ENCODE assay signal across 8 cellular contexts in genomic region chr2:25294573-25295462, GRCh38. TPM values are rescaled to one million over a fixed set of nuclear protein-coding genes. Genes with fewer than 3 reads are reported as not detected.
DNase-seq lines count a peak whose midpoint lies in the region; ATAC-seq, FAIRE-seq and TF ChIP-seq lines count a peak whose summit lies in the region.

No MANE protein-coding gene starts in this region.

- no peaks in the 10 kb centered on the region for H3K27me3 ChIP-seq in BLaER1 treated with 17β-estradiol and CSF1 and Interleukin-3, amounts not matched to agents 10 nM and 100 nM
- no peaks in the 10 kb centered on the region for H3K27me3 ChIP-seq in right cardiac atrium (ENCODE audit: control insufficient read depth, insufficient read depth)

- peak; percentile 79 for TF ChIP-seq POLR2A in GM19099 (IDR thresholded peaks at IDR 0.05; ENCODE audit: extremely low read depth, insufficient read length, low read depth)

- H3K27ac Mint-ChIP-seq in activated naive CD8-positive, alpha-beta T cell treated with anti-CD3 and anti-CD28 coated beads for 36 hours: peak overlapping the region; percentile 83

- H3K4me1 ChIP-seq in BLaER1 treated with 17β-estradiol and CSF1 and Interleukin-3, amounts not matched to agents 10 nM and 100 nM: peaks cover 67 to 99% (median 96%) of the 10 kb centered on the region in 10 experiments
- peaks cover 22% of the 10 kb centered on the region for H3K4me1 ChIP-seq in right cardiac atrium (ENCODE audit: control insufficient read depth, insufficient read depth, low read length)

- peaks cover 0 to 32% (median under 1%) of the 10 kb centered on the region in 11 experiments; a peak in 8 of 22 replicates for H4K20me1 ChIP-seq in BLaER1 treated with 17β-estradiol and CSF1 and Interleukin-3, amounts not matched to agents 10 nM and 100 nM

- H3K4me3 ChIP-seq in BLaER1 treated with 17β-estradiol and CSF1 and Interleukin-3, amounts not matched to agents 10 nM and 100 nM: peak overlapping the region in 8 of 10 experiments; percentile 25 to 61 (median 48); a peak in 16 of 20 replicates
- H3K4me3 ChIP-seq in right cardiac atrium (ENCODE audit: low read length) (no peak overlapping the region), skin epidermis (peak overlapping the region in 1 of 7 experiments; percentile 4)

- H3K9me3 Mint-ChIP-seq in activated naive CD8-positive, alpha-beta T cell treated with anti-CD3 and anti-CD28 coated beads for 36 hours: no peaks in the 10 kb centered on the region

- H3K9me3 ChIP-seq in BLaER1 treated with 17β-estradiol and CSF1 and Interleukin-3, amounts not matched to agents 10 nM and 100 nM (replicated peaks in 1 of 11): no peaks in the 10 kb centered on the region
- no peaks in the 10 kb centered on the region for H3K9me3 ChIP-seq in right cardiac atrium (ENCODE audit: control insufficient read depth, low read length)

- H3K36me3 Mint-ChIP-seq in activated naive CD8-positive, alpha-beta T cell treated with anti-CD3 and anti-CD28 coated beads for 36 hours: peaks cover 45% of the 10 kb centered on the region

- WGBS in right cardiac atrium: 16% methylated on average over 16 of the region's 16 CpGs

- H3K4me1 Mint-ChIP-seq in activated naive CD8-positive, alpha-beta T cell treated with anti-CD3 and anti-CD28 coated beads for 36 hours: peaks cover 59% of the 10 kb centered on the region

- H3K36me3 ChIP-seq in BLaER1 treated with 17β-estradiol and CSF1 and Interleukin-3, amounts not matched to agents 10 nM and 100 nM: peaks cover 2 to 29% (median 10%) of the 10 kb centered on the region in 11 experiments; a peak in 17 of 22 replicates

- no peak for FAIRE-seq in HTR-8/SVneo (lab: Jason Lieb, UNC)

- DNase-seq in SHP77 (lab: John Stamatoyannopoulos, UW) (peak; percentile 76 to 88), right cardiac atrium (peak; percentile 82 to 94 (median 94)), HTR-8/SVneo (ENCODE audit: insufficient read length, low spot score) (no peak)
- DNase-seq in activated naive CD8-positive, alpha-beta T cell treated with anti-CD3 and anti-CD28 coated beads for 36 hours: peak; percentile 82

- H3K4me3 Mint-ChIP-seq in activated naive CD8-positive, alpha-beta T cell treated with anti-CD3 and anti-CD28 coated beads for 36 hours: peak overlapping the region; percentile 70

- peak overlapping the region; percentile 34 to 73 (median 69); a peak in 21 of 22 replicates for H3K9ac ChIP-seq in BLaER1 treated with 17β-estradiol and CSF1 and Interleukin-3, amounts not matched to agents 10 nM and 100 nM

- peak overlapping the region; percentile 46 to 86 (median 79); a peak in 21 of 22 replicates for H3K27ac ChIP-seq in BLaER1 treated with 17β-estradiol and CSF1 and Interleukin-3, amounts not matched to agents 10 nM and 100 nM
- peak overlapping the region; percentile 92 for H3K27ac ChIP-seq in right cardiac atrium (ENCODE audit: low read length)
- H3K27ac ChIP-seq in skin epidermis: peak overlapping the region in 19 of 21 experiments; percentile 18 to 90 (median 72)

- H3K4me2 ChIP-seq in BLaER1 treated with 17β-estradiol and CSF1 and Interleukin-3, amounts not matched to agents 10 nM and 100 nM: peak overlapping the region; percentile 81 to 97 (median 93)

- intact Hi-C loops in right cardiac atrium (cut with DNase I): no loop called here

- ATAC-seq in HG03280 (IDR thresholded peaks at IDR 0.05; ENCODE audit: unreplicated experiment) (peak; percentile 92), right cardiac atrium (peak; percentile 88 to 91)

- no peaks in the 10 kb centered on the region for H3K27me3 Mint-ChIP-seq in activated naive CD8-positive, alpha-beta T cell treated with anti-CD3 and anti-CD28 coated beads for 36 hours

RNA-seq across cellular contexts. Expression of gene DNMT3A, which starts 46.9 kb away (rescaled TPM):
- 10 to 100 TPM; 90.7 to 92.2 TPM for total RNA-seq in activated naive CD8-positive, alpha-beta T cell treated with anti-CD3 and anti-CD28 coated beads for 36 hours
- total RNA-seq in right cardiac atrium: 10 to 100 TPM; 20.0 to 22.9 (median 21.1) TPM
- 9.9 TPM for polyA plus RNA-seq in right cardiac atrium
